In genomic region chrX:139881130-139881529, GRCh38 we compare ENCODE assay signal across 16 cellular contexts. TPM values are rescaled to one million over a fixed set of nuclear protein-coding genes. Genes with fewer than 3 reads are reported as not detected.
DNase-seq lines count a peak whose midpoint lies in the region; ATAC-seq and TF ChIP-seq lines count a peak whose summit lies in the region.
"Had no signal": no experiment of that assay in that cellular context is flagged by ENCODE, and none has a peak within 500 bp of the region (broad histone marks: within the 10 kb centered on the region; RNA-seq: fewer than 3 reads in every experiment).

No MANE protein-coding gene starts in this region.

- RAD21 ChIA-PET in HCT116 (lab: Charles Lee; ENCODE audit: low non-redundant PET in 1 of 2, low total read pairs in 2 of 2, uncharacterized antibody in 2 of 2, unreplicated experiment in 2 of 2): no interaction called here

- peak; percentile 54 for ATAC-seq in HCT116
- peak in 1 of 2 donors; percentile 67 for ATAC-seq in right cardiac atrium
- no peak for ATAC-seq in GM21447 (IDR thresholded peaks at IDR 0.05; ENCODE audit: unreplicated experiment)
- ATAC-seq: gastroesophageal sphincter had no signal

- no peak overlapping the region for H3K9ac ChIP-seq in HCT116 (ENCODE audit: low read length)

- H3K4me3 ChIP-seq in AG04450 (ENCODE audit: low read depth, low read length) (no peak overlapping the region), HCT116 (replicated peaks in 1 of 2; ENCODE audit: low read depth in 1 of 2, low read length in 2 of 2) (no peak overlapping the region), right cardiac atrium (ENCODE audit: low read length) (no peak overlapping the region), prostate gland (no peak overlapping the region)
- H3K4me3 ChIP-seq: gastroesophageal sphincter, tibial artery had no signal

- no peaks in the 10 kb centered on the region for H4K20me1 ChIP-seq in HCT116 (ENCODE audit: insufficient read depth)

- H3K36me3 Mint-ChIP-seq in mesothelial cell of epicardium: peaks cover 5% of the 10 kb centered on the region

- DNase-seq in AG04450 (ENCODE audit: low read depth, low spot score) (no peak), HCT116 (ENCODE audit: low read depth, low spot score) (peak; percentile 16), astrocyte of the hippocampus (ENCODE audit: low read depth, low spot score) (peak; percentile 31), right cardiac atrium (no peak), prostate gland (ENCODE audit: low spot score) (no peak), mesothelial cell of epicardium (ENCODE audit: low spot score in 2 of 2, unreplicated experiment in 2 of 2) (no peak)
- DNase-seq in stimulated activated CD4-positive, alpha-beta T cell treated with anti-CD3 and anti-CD28 coated beads, Interleukin-4, amount 100 ng/mL, for 4 hours: no peak
- DNase-seq: activated CD4-positive, alpha-beta T cell treated with anti-CD3 and anti-CD28 coated beads for 48 hours; activated T-cell treated with anti-CD3 and anti-CD28 coated beads, Interleukin-2, amount 50 U/mL, for 48 hours; NCI-H1092; NCI-H345; stimulated activated CD4-positive, alpha-beta T cell treated with anti-CD3 and anti-CD28 coated beads, Interleukin-2, amount 100 ng/mL, for 24 hours; tibial artery had no signal

- peak overlapping the region; percentile 25; the same call in 1 of the 2 replicates for H3K4me2 ChIP-seq in HCT116 (ENCODE audit: low read length)

- intact Hi-C loops in HCT116 (cut with micrococcal nuclease) (no loop called here), right cardiac atrium (cut with DNase I) (no loop called here), prostate gland (cut with DNase I) (no loop called here)

- H3K27ac ChIP-seq in AG04450 (ENCODE audit: low read depth, low read length) (peak overlapping the region; percentile 39), HCT116 (ENCODE audit: low read depth, low read length) (no peak overlapping the region), right cardiac atrium (ENCODE audit: low read length) (peak overlapping the region; percentile 68), prostate gland (no peak overlapping the region)
- H3K27ac ChIP-seq: tibial artery had no signal

- no TSS peak for BruUV-seq in HCT116 (replicated peaks; lab: Mats Ljungman, UMichigan)

- no peaks in the 10 kb centered on the region for H3K36me3 ChIP-seq in HCT116 (ENCODE audit: control insufficient read depth in 1 of 2, insufficient read depth in 2 of 2, low read length in 2 of 2)
- H3K36me3 ChIP-seq in prostate gland: no peaks in the 10 kb centered on the region
- H3K36me3 ChIP-seq: gastroesophageal sphincter, tibial artery had no signal

- TF ChIP-seq RAD21 in HCT116 (IDR thresholded peaks at IDR 0.05; ENCODE audit: low read depth): no peak

- peaks cover 7% of the 10 kb centered on the region for H3K4me1 Mint-ChIP-seq in mesothelial cell of epicardium

- TF ChIP-seq POLR2A in HCT116 (IDR thresholded peaks at IDR 0.05; ENCODE audit: borderline replicate concordance, extremely low read depth, insufficient read depth, insufficient read length): no peak
- no peak for TF ChIP-seq POLR2A in prostate gland (IDR thresholded peaks at IDR 0.05)

- no peaks in the 10 kb centered on the region; the same call in 1 of the 2 replicates for H3K79me2 ChIP-seq in HCT116 (ENCODE audit: insufficient read depth, low read length)

- H3K4me1 ChIP-seq in HCT116 (ENCODE audit: control insufficient read depth in 1 of 2, insufficient read depth in 2 of 2, low read length in 2 of 2) (peaks cover 12 to 26% of the 10 kb centered on the region in 2 experiments), right cardiac atrium (ENCODE audit: control insufficient read depth, insufficient read depth, low read length) (peaks cover 7% of the 10 kb centered on the region), prostate gland (replicated peaks) (no peaks in the 10 kb centered on the region)

- H3K9me3 Mint-ChIP-seq in mesothelial cell of epicardium: peaks cover 38% of the 10 kb centered on the region
- H3K9me3 Mint-ChIP-seq: T-helper 1 cell treated with Interleukin-12 subunit alpha and Interleukin-12 subunit beta and Interleukin-4 antibody, amounts not matched to agents 30 μg/mL and 1 μg/mL, for 36 hours had no signal

- H3K27me3 ChIP-seq in AG04450 (ENCODE audit: control insufficient read depth, insufficient read depth, low read length) (no peaks in the 10 kb centered on the region), HCT116 (ENCODE audit: insufficient read depth, low read length) (no peaks in the 10 kb centered on the region), right cardiac atrium (ENCODE audit: control insufficient read depth, insufficient read depth) (no peaks in the 10 kb centered on the region), prostate gland (replicated peaks; ENCODE audit: insufficient read depth) (no peaks in the 10 kb centered on the region)
- H3K27me3 ChIP-seq: gastroesophageal sphincter, tibial artery had no signal

- CTCF ChIA-PET in AG04450 (lab: Charles Lee) (no interaction called here), HCT116 (lab: Charles Lee) (no interaction called here)

- no peaks in the 10 kb centered on the region for H3K9me2 ChIP-seq in HCT116 (ENCODE audit: insufficient read depth)

- POLR2A ChIA-PET in AG04450 (lab: Yijun Ruan, JAX): no interaction called here
- POLR2A ChIA-PET in HCT116 (lab: Charles Lee): no interaction called here

- H3K27me3 Mint-ChIP-seq in mesothelial cell of epicardium (ENCODE audit: low read depth): no peaks in the 10 kb centered on the region

- no peaks in the 10 kb centered on the region for H3K9me3 ChIP-seq in AG04450 (ENCODE audit: control insufficient read depth, insufficient read depth, low read length)
- H3K9me3 ChIP-seq in HCT116 (ENCODE audit: control insufficient read depth in 1 of 2, insufficient read depth in 1 of 2, low read depth in 1 of 2, low read length in 2 of 2): no peaks in the 10 kb centered on the region
- no peaks in the 10 kb centered on the region for H3K9me3 ChIP-seq in right cardiac atrium (ENCODE audit: control insufficient read depth, low read length)
- no peaks in the 10 kb centered on the region for H3K9me3 ChIP-seq in prostate gland
- H3K9me3 ChIP-seq: gastroesophageal sphincter, tibial artery had no signal

- TF ChIP-seq CTCF in AG04450 (IDR thresholded peaks at IDR 0.05; ENCODE audit: low read depth, low read length) (no peak), HCT116 (IDR thresholded peaks at IDR 0.05 in 2 of 3, conservative IDR thresholded peaks at IDR 0.05 in 1 of 3; ENCODE audit: borderline replicate concordance in 1 of 3, insufficient read depth in 1 of 3, low read depth in 2 of 3, low read length in 2 of 3) (no peak), prostate gland (IDR thresholded peaks at IDR 0.05) (no peak), mesothelial cell of epicardium (IDR thresholded peaks at IDR 0.05; ENCODE audit: unreplicated experiment) (no peak)

- 14% methylated on average over 4 of the region's 4 CpGs for WGBS in right cardiac atrium
- WGBS in prostate gland: 63% methylated on average over 4 of the region's 4 CpGs

- H3K27ac Mint-ChIP-seq in mesothelial cell of epicardium: no peak overlapping the region
- H3K27ac Mint-ChIP-seq: T-helper 1 cell treated with Interleukin-12 subunit alpha and Interleukin-12 subunit beta and Interleukin-4 antibody, amounts not matched to agents 30 μg/mL and 1 μg/mL, for 36 hours had no signal

- H3K4me3 Mint-ChIP-seq in mesothelial cell of epicardium: no peak overlapping the region
- H3K4me3 Mint-ChIP-seq: T-helper 1 cell treated with Interleukin-12 subunit alpha and Interleukin-12 subunit beta and Interleukin-4 antibody, amounts not matched to agents 30 μg/mL and 1 μg/mL, for 36 hours had no signal

- H2AFZ ChIP-seq in HCT116 (ENCODE audit: low read depth, low read length, poor library complexity, severe bottlenecking): no peak overlapping the region

TF ChIP-seq in HCT116, 20 proteins besides CTCF, POLR2A, EP300 and RAD21:
- no peak for TF ChIP-seq ELF1 (IDR thresholded peaks at IDR 0.05; ENCODE audit: borderline replicate concordance, low read depth)
- no peak for TF ChIP-seq SIN3A (IDR thresholded peaks at IDR 0.05; ENCODE audit: low read depth)
- TF ChIP-seq EZH2 (IDR thresholded peaks at IDR 0.05): no peak
- no peak for TF ChIP-seq TCF7L2 (IDR thresholded peaks at IDR 0.05; ENCODE audit: borderline replicate concordance, extremely low read depth, insufficient read depth, insufficient read length)
- no peak for TF ChIP-seq CEBPB (IDR thresholded peaks at IDR 0.05; ENCODE audit: low read depth)

RNA-seq across cellular contexts. Expression of gene ATP11C, which starts 51.7 kb away (rescaled TPM):
- polyA plus RNA-seq in AG04450 (2011; rRNA removed) (27.4 and 43.4 TPM in 2 replicates), right cardiac atrium (2.7 TPM)
- 18.5 and 34.8 TPM in 2 replicates for polyA minus RNA-seq in AG04450 (2011; rRNA and poly(A)+ RNA removed)
- total RNA-seq in HCT116 (2021; ENCODE audit: unreplicated experiment) (19.4 TPM), right cardiac atrium (1 to 10 TPM; 5.2 to 8.7 (median 5.6) TPM), prostate gland (10 to 100 TPM; 23.2 to 28.3 TPM), mesothelial cell of epicardium (20.9 to 25.5 TPM (median 22.1 TPM) in 3 replicates)
- polyA plus RNA-seq in HCT116 (2012): 2.9 and 4.4 TPM in 2 replicates

Comparison
In these comparisons a context has a peak if more than half of its experiments do, and no peak if none do; other contexts are left out.
1. DNase-seq: peak in HCT116 (single experiment) and astrocyte of the hippocampus (single experiment); none in AG04450 (single experiment), right cardiac atrium (0 of 3), prostate gland (single experiment), mesothelial cell of epicardium (0 of 2) and stimulated activated CD4-positive, alpha-beta T cell treated with anti-CD3 and anti-CD28 coated beads, Interleukin-4, amount 100 ng/mL, for 4 hours (0 of 2).
2. H3K27ac ChIP-seq: peak in AG04450 (single experiment) and right cardiac atrium (single experiment); none in HCT116 (single experiment) and prostate gland (0 of 2).